Comparison of ENCODE assay signal across 8 cellular contexts in the genomic region with DNA sequence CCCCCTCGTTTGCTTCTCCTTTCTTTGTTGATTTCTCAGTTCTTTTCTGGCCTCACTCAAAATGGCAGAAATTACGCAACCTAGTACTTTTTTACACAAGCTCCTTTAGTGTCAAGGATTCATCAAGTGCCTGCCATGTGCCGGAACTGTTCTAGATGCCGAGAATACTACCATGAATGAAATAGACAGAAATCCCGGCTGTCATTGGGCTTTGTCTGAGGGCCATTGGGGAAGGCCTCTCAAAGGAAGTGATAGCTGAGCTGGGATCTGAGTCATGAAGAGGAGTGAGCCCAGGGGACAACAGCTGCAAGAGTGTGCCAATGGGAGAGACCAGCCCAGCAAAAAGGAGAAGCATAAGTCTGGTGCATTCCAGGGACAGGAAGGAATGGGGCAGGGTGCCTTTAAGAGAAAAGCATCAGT. TPM values are rescaled to one million over a fixed set of nuclear protein-coding genes. Genes with fewer than 3 reads are reported as not detected.
DNase-seq lines count a peak whose midpoint lies in the region; TF ChIP-seq lines count a peak whose summit lies in the region.

No MANE protein-coding gene starts in this region.

- WGBS in adipose tissue, 3 donors, result 28 to 90% (median 39%) methylated on average over 5 of the region's 5 CpGs
- WGBS in spleen, 5 donors, result 26 to 70% (median 43%) methylated on average over 5 of the region's 5 CpGs

- TF ChIP-seq CTCF in spleen (IDR thresholded peaks at IDR 0.05 in 8 of 11, conservative IDR thresholded peaks at IDR 0.05 in 3 of 11) (no peak), glutamatergic neuron (IDR thresholded peaks at IDR 0.05; ENCODE audit: partially characterized antibody, unreplicated experiment) (no peak)

- H3K27me3 Mint-ChIP-seq in glutamatergic neuron (ENCODE audit: unreplicated experiment), result peaks cover 4% of the 10 kb centered on the region

- H3K27me3 ChIP-seq in spleen (replicated peaks in 1 of 7), result no peaks in the 10 kb centered on the region

- no peaks in the 10 kb centered on the region for H3K4me1 Mint-ChIP-seq in glutamatergic neuron (ENCODE audit: low read depth, unreplicated experiment)

- no peak overlapping the region for H3K27ac Mint-ChIP-seq in glutamatergic neuron (ENCODE audit: unreplicated experiment)

- H3K9me3 ChIP-seq in spleen, result no peaks in the 10 kb centered on the region

- no peak overlapping the region for H3K4me3 Mint-ChIP-seq in glutamatergic neuron (ENCODE audit: unreplicated experiment)

- H3K27ac ChIP-seq in adipose tissue (ENCODE audit: low read depth, low read length), result peak overlapping the region; percentile 66
- peak overlapping the region; percentile 57 to 95 (median 88) for H3K27ac ChIP-seq in spleen

- intact Hi-C loops in spleen (cut with DNase I; ENCODE audit: low total_unique reads), result no loop called here

- peak; percentile 26 for DNase-seq in NCI-H2107 treated with DMSO at 0.1 percent for 48 hours (lab: John Stamatoyannopoulos, UW; ENCODE audit: unreplicated experiment)
- no peak for DNase-seq in NCI-H2107 (lab: John Stamatoyannopoulos, UW)
- peak; percentile 84 for DNase-seq in iris pigment epithelial cell (ENCODE audit: low read depth)
- peak; percentile 77 for DNase-seq in spleen
- no peak for DNase-seq in iPS-NIHi7 (ENCODE audit: extremely low spot score)
- no peak for DNase-seq in HuH-7.5 (ENCODE audit: low spot score)
- no peak for DNase-seq in glutamatergic neuron

- peak overlapping the region in 1 of 8 donors; percentile 37 for H3K4me3 ChIP-seq in spleen

- H3K36me3 ChIP-seq in spleen, result no peaks in the 10 kb centered on the region

- peaks cover 0 to 47% (median 18%) of the 10 kb centered on the region in 6 donors for H3K4me1 ChIP-seq in spleen

- no peaks in the 10 kb centered on the region for H3K36me3 Mint-ChIP-seq in glutamatergic neuron (ENCODE audit: unreplicated experiment)

- TF ChIP-seq POLR2A in spleen (IDR thresholded peaks at IDR 0.05), result no peak

- H3K9me3 Mint-ChIP-seq in glutamatergic neuron (ENCODE audit: unreplicated experiment), result peaks cover 1% of the 10 kb centered on the region

RNA-seq across cellular contexts. Expression of gene PPP1CB, which starts 34.3 kb away (rescaled TPM):
- polyA plus RNA-seq in adipose tissue (100 to 1,000 TPM in 1 of 3 donors, 10 to 100 TPM in 2; 25.6 to 110 (median 44.9) TPM), spleen (10 to 100 TPM; 40.4 to 65.1 (median 64.6) TPM)
- total RNA-seq in spleen (100 to 1,000 TPM; 162 to 244 (median 214) TPM), glutamatergic neuron (ENCODE audit: unreplicated experiment) (144 TPM)

Comparison
In these comparisons a context has a peak if more than half of its experiments do, and no peak if none do; other contexts are left out.
1. DNase-seq: peak in NCI-H2107 treated with DMSO at 0.1 percent for 48 hours (single experiment), iris pigment epithelial cell (single experiment) and spleen (single experiment); none in NCI-H2107 (single experiment), iPS-NIHi7 (single experiment), HuH-7.5 (single experiment) and glutamatergic neuron (single experiment).